Comparison of ENCODE assay signal across 13 cellular contexts in genomic region chr14:32494566-32495434, GRCh38.
A peak's percentile ranks its signal among the peaks of the same experiment; 100 is the strongest.
DNase-seq lines count a peak whose midpoint lies in the region; ATAC-seq and TF ChIP-seq lines count a peak whose summit lies in the region.
"Had no signal": no experiment of that assay in that cellular context is flagged by ENCODE, and none has a peak within 500 bp of the region (broad histone marks: within the 10 kb centered on the region; RNA-seq: fewer than 3 reads in every experiment).

No MANE protein-coding gene starts in this region.

- WGBS in right cardiac atrium, result 42% methylated on average over 5 of the region's 5 CpGs

- peak overlapping the region; percentile 27 to 34 for H3K4me3 ChIP-seq in ascending aorta
- peak overlapping the region; percentile 84 for H3K4me3 ChIP-seq in right cardiac atrium (ENCODE audit: low read length)
- peak overlapping the region; percentile 20 for H3K4me3 ChIP-seq in skeletal muscle satellite cell (ENCODE audit: low read length)
- H3K4me3 ChIP-seq: ovary had no signal

- H3K27ac ChIP-seq in ascending aorta, result peak overlapping the region; percentile 68 to 76
- peak overlapping the region; percentile 95 for H3K27ac ChIP-seq in right cardiac atrium (ENCODE audit: low read length)
- H3K27ac ChIP-seq: ovary had no signal

- ATAC-seq in right cardiac atrium, result peak; percentile 85 to 91
- no peak for ATAC-seq in GM21825 (IDR thresholded peaks at IDR 0.05; ENCODE audit: unreplicated experiment)
- ATAC-seq: activated naive CD4-positive, alpha-beta T cell treated with anti-CD3 and anti-CD28 coated beads, Interleukin-2, amount 50 U/mL, for 72 hours; CD8-positive, alpha-beta T cell had no signal

- H3K9me3 ChIP-seq in ascending aorta, result no peaks in the 10 kb centered on the region
- no peaks in the 10 kb centered on the region for H3K9me3 ChIP-seq in right cardiac atrium (ENCODE audit: control insufficient read depth, low read length)
- no peaks in the 10 kb centered on the region for H3K9me3 ChIP-seq in skeletal muscle satellite cell (replicated peaks; ENCODE audit: low read length)
- H3K9me3 ChIP-seq: ovary had no signal

- intact Hi-C loops in ascending aorta (cut with DNase I) (no loop called here), right cardiac atrium (cut with DNase I) (no loop called here)

- H3K9ac ChIP-seq in skeletal muscle satellite cell (ENCODE audit: low read depth, low read length), result peak overlapping the region; percentile 63

- no peaks in the 10 kb centered on the region for H3K36me3 ChIP-seq in ascending aorta
- no peaks in the 10 kb centered on the region for H3K36me3 ChIP-seq in skeletal muscle satellite cell (ENCODE audit: insufficient read depth, low read length)
- H3K36me3 ChIP-seq: ovary had no signal

- TF ChIP-seq CTCF in ascending aorta (IDR thresholded peaks at IDR 0.05), result no peak

- no peaks in the 10 kb centered on the region for H3K27me3 ChIP-seq in ascending aorta
- no peaks in the 10 kb centered on the region for H3K27me3 ChIP-seq in right cardiac atrium (ENCODE audit: control insufficient read depth, insufficient read depth)
- H3K27me3 ChIP-seq in skeletal muscle satellite cell (ENCODE audit: control insufficient read depth, insufficient read depth, low read length), result no peaks in the 10 kb centered on the region

- peak; percentile 88 for DNase-seq in GM04503 (ENCODE audit: low read depth)
- DNase-seq in ascending aorta (ENCODE audit: low spot score in 2 of 2), result no peak
- peak in 1 of 3 donors; percentile 30 for DNase-seq in right cardiac atrium
- DNase-seq in occipital lobe (lab: John Stamatoyannopoulos, UW), result no peak
- DNase-seq in activated naive CD4-positive, alpha-beta T cell treated with Interleukin-2 at 50 U/mL for 16 hours, result no peak
- no peak for DNase-seq in NCI-H1694 treated with DMSO at 0.1 percent for 48 hours (lab: John Stamatoyannopoulos, UW)
- DNase-seq: activated B cell treated with CpG ODN at 0.5 μM for 24 hours; activated CD8-positive, alpha-beta memory T cell treated with anti-CD3 and anti-CD28 coated beads, Interleukin-2, amount 50 U/mL, for 4 hours; CD8-positive, alpha-beta T cell; ovary had no signal

- H3K4me1 ChIP-seq in ascending aorta (peaks cover 0 to 44% of the 10 kb centered on the region in 2 donors), right cardiac atrium (ENCODE audit: control insufficient read depth, insufficient read depth, low read length) (no peaks in the 10 kb centered on the region), skeletal muscle satellite cell (ENCODE audit: control insufficient read depth, insufficient read depth, low read length) (peaks cover 26% of the 10 kb centered on the region)

- peak overlapping the region; percentile 62 for H3K4me2 ChIP-seq in skeletal muscle satellite cell (ENCODE audit: low read length)

Comparison
In these comparisons a context has a peak if more than half of its experiments do, and no peak if none do; other contexts are left out.
1. H3K4me3 ChIP-seq: peak in every context shown above with its lines; median percentile 84 in right cardiac atrium; 30 in ascending aorta; 20 in skeletal muscle satellite cell.